ENCODE assay signal across 21 cellular contexts in the genomic region with DNA sequence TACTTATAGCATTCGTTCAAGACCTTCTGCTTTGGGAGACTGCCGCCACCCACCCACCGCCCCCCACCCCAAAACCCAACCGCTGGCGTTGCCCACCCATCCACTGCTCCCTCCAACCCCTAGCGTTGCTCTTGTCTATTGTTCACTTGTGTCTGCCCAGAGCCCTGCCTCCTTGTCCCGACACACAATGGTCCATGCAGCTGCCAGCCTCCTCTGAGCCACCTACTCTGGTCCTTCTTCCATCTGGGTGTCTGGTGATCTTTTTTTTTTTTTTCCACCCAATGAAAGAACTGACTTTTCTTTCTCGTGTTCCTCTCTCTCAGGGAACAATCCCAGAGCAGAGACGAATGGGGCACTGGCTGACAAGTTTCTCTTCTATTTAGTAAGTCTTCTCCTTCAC.
A peak's percentile ranks its signal among the peaks of the same experiment; 100 is the strongest.
DNase-seq lines count a peak whose midpoint lies in the region; ATAC-seq lines count a peak whose summit lies in the region.
"Had no signal": no experiment of that assay in that cellular context is flagged by ENCODE, and none has a peak within 500 bp of the region (broad histone marks: within the 10 kb centered on the region; RNA-seq: fewer than 3 reads in every experiment).

No MANE protein-coding gene starts in this region.

- peak overlapping the region; percentile 8 for H3K4me3 Mint-ChIP-seq in stimulated activated memory B cell treated with anti-CD40 and anti-IgM and Interleukin-4, amounts not matched to agents 10 μg/mL and 1 μg/mL and 100 μg/mL, for 72 hours
- H3K4me3 Mint-ChIP-seq: activated CD8-positive, alpha-beta T cell treated with anti-CD3 and anti-CD28 coated beads for 36 hours; activated naive CD8-positive, alpha-beta T cell treated with anti-CD3 and anti-CD28 coated beads for 36 hours; neural crest cell had no signal

- peak; percentile 5 for ATAC-seq in GM18907 (IDR thresholded peaks at IDR 0.05; ENCODE audit: unreplicated experiment)
- peak; percentile 8 for ATAC-seq in HG03175 (IDR thresholded peaks at IDR 0.05; ENCODE audit: unreplicated experiment)
- ATAC-seq in stimulated activated memory B cell treated with anti-CD40 and anti-IgM and Interleukin-4, amounts not matched to agents 10 μg/mL and 1 μg/mL and 100 μg/mL, for 72 hours, result no peak
- ATAC-seq in HG02884 (IDR thresholded peaks at IDR 0.05; ENCODE audit: unreplicated experiment), result no peak
- ATAC-seq: lower lobe of right lung, psoas muscle had no signal

- H3K4me1 Mint-ChIP-seq in stimulated activated memory B cell treated with anti-CD40 and anti-IgM and Interleukin-4, amounts not matched to agents 10 μg/mL and 1 μg/mL and 100 μg/mL, for 72 hours, result peaks cover 24% of the 10 kb centered on the region
- H3K4me1 Mint-ChIP-seq: activated naive CD8-positive, alpha-beta T cell treated with anti-CD3 and anti-CD28 coated beads for 36 hours had no signal

- H3K27ac Mint-ChIP-seq in stimulated activated memory B cell treated with anti-CD40 and anti-IgM and Interleukin-4, amounts not matched to agents 10 μg/mL and 1 μg/mL and 100 μg/mL, for 72 hours, result peak overlapping the region; percentile 89
- H3K27ac Mint-ChIP-seq: activated CD8-positive, alpha-beta T cell treated with anti-CD3 and anti-CD28 coated beads for 36 hours; activated naive CD8-positive, alpha-beta T cell treated with anti-CD3 and anti-CD28 coated beads for 36 hours had no signal

- H3K27me3 Mint-ChIP-seq in stimulated activated memory B cell treated with anti-CD40 and anti-IgM and Interleukin-4, amounts not matched to agents 10 μg/mL and 1 μg/mL and 100 μg/mL, for 72 hours, result no peaks in the 10 kb centered on the region
- H3K27me3 Mint-ChIP-seq: activated CD8-positive, alpha-beta T cell treated with anti-CD3 and anti-CD28 coated beads for 36 hours had no signal

- intact Hi-C loops in head of caudate nucleus (cut with DNase I), result no loop called here

- DNase-seq in head of caudate nucleus, result peak in 30 of 42 donors; percentile 3 to 61 (median 30)
- DNase-seq in NCI-H69 (lab: John Stamatoyannopoulos, UW), result no peak
- no peak for DNase-seq in stimulated activated CD4-positive, alpha-beta T cell treated with anti-CD3 and anti-CD28 coated beads, Interleukin-4, amount 100 ng/mL, for 24 hours
- DNase-seq: activated naive CD8-positive, alpha-beta T cell treated with anti-CD3 and anti-CD28 coated beads for 36 hours; cortex of kidney; EL; KBM-7; lower lobe of right lung; MG63; NCI-H1417 treated with DMSO at 0.1 percent for 48 hours; NCI-H510A treated with DMSO at 0.1 percent for 48 hours; NK-92 treated with Interleukin-12 subunit alpha and Interleukin-12 subunit beta, amount 100 ng/mL, for 24 hours; psoas muscle; SHP77 treated with DMSO at 0.1 percent for 48 hours; T1000 had no signal

- no peaks in the 10 kb centered on the region for H3K36me3 Mint-ChIP-seq in stimulated activated memory B cell treated with anti-CD40 and anti-IgM and Interleukin-4, amounts not matched to agents 10 μg/mL and 1 μg/mL and 100 μg/mL, for 72 hours

- H3K9me3 Mint-ChIP-seq in stimulated activated memory B cell treated with anti-CD40 and anti-IgM and Interleukin-4, amounts not matched to agents 10 μg/mL and 1 μg/mL and 100 μg/mL, for 72 hours, result no peaks in the 10 kb centered on the region

Comparison
In these comparisons a context has a peak if more than half of its experiments do, and no peak if none do; other contexts are left out.
1. ATAC-seq: peak in GM18907 (single experiment) and HG03175 (single experiment); none in stimulated activated memory B cell treated with anti-CD40 and anti-IgM and Interleukin-4, amounts not matched to agents 10 μg/mL and 1 μg/mL and 100 μg/mL, for 72 hours (single experiment) and HG02884 (single experiment).
2. DNase-seq: peak in head of caudate nucleus (30 of 42); none in NCI-H69 (single experiment) and stimulated activated CD4-positive, alpha-beta T cell treated with anti-CD3 and anti-CD28 coated beads, Interleukin-4, amount 100 ng/mL, for 24 hours (single experiment).